In the genomic region with DNA sequence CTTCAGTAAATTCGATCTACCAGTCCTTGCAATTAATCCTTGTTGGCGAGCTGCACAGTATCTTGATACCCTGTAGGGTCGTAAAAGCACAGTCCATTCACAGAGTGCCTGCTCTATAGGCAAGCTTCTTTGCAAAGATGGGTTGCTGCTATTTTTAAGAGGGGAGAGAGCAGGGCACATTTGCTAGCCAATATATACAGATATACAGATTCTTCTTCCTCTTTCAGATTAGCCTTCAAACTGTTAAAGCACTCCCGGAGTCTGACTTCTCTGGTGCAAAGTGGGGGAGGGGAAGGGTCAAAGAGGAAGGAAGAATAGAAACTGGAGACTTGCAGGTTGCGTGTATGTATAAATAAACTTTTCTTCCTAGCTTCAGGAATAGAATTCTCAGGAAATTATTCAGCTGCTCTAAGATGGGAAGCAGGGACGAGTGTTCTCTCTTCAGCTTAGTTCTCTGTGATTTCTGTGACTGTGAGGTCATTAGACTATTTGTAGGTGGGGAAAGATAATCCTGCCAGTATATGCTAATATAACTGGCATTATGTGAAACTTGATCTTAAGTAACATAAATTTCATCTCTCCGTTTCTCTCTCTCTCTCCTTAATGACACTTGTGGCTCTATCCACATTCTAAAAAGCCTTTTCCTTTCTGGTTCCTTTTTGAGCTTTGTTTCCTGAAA, we compare ENCODE assay signal across 9 cellular contexts. TPM values are rescaled to one million over a fixed set of nuclear protein-coding genes. Genes with fewer than 3 reads are reported as not detected.
DNase-seq lines count a peak whose midpoint lies in the region; ATAC-seq and TF ChIP-seq lines count a peak whose summit lies in the region.
"Had no signal": no experiment of that assay in that cellular context is flagged by ENCODE, and none has a peak within 500 bp of the region (broad histone marks: within the 10 kb centered on the region; RNA-seq: fewer than 3 reads in every experiment).

A gene with protein sequence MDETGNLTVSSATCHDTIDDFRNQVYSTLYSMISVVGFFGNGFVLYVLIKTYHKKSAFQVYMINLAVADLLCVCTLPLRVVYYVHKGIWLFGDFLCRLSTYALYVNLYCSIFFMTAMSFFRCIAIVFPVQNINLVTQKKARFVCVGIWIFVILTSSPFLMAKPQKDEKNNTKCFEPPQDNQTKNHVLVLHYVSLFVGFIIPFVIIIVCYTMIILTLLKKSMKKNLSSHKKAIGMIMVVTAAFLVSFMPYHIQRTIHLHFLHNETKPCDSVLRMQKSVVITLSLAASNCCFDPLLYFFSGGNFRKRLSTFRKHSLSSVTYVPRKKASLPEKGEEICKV (minus strand): TSS at position 242 of the 679 bp plus-strand sequence. CDS start 53,865 bp downstream, outside the sequence.

- DNase-seq in CD4-positive, CD25-positive, alpha-beta regulatory T cell = no peak
- DNase-seq in dorsolateral prefrontal cortex (no peak), T-helper 9 cell (no peak), NCI-H526 (lab: John Stamatoyannopoulos, UW) (no peak), cortex of kidney (lab: John Stamatoyannopoulos, UW) (no peak)
- DNase-seq in central memory CD4-positive, alpha-beta T cell = no peak

- no peak within 1 kb of the TSS for H3K27ac ChIP-seq in CD4-positive, CD25-positive, alpha-beta regulatory T cell (ENCODE audit: insufficient read depth, low read length, poor library complexity, severe bottlenecking)
- peak within 1 kb of the TSS in 2 of 59 donors; percentile 3 to 30 for H3K27ac ChIP-seq in dorsolateral prefrontal cortex

- peak within 1 kb of the TSS; percentile 52 to 97 (median 77) for H3K27ac Mint-ChIP-seq in CD4-positive, CD25-positive, alpha-beta regulatory T cell
- peak within 1 kb of the TSS; percentile 78 to 86 (median 83) for H3K27ac Mint-ChIP-seq in IgD-negative memory B cell

- no peaks in the 10 kb centered on the region for H3K9me3 ChIP-seq in CD4-positive, CD25-positive, alpha-beta regulatory T cell (ENCODE audit: control insufficient read depth in 2 of 2, low read length in 2 of 2)

- no peaks in the 10 kb centered on the region for H3K27me3 ChIP-seq in CD4-positive, CD25-positive, alpha-beta regulatory T cell (ENCODE audit: control insufficient read depth, insufficient read depth, low read length)
- peaks cover 0 to 74% (median 17%) of the 10 kb centered on the region in 45 donors for H3K27me3 ChIP-seq in dorsolateral prefrontal cortex

- peak in 1 of 2 donors; percentile 39 for ATAC-seq in CD4-positive, CD25-positive, alpha-beta regulatory T cell (ENCODE audit: low read depth in 2 of 2)
- ATAC-seq in GM19455 (IDR thresholded peaks at IDR 0.05; ENCODE audit: unreplicated experiment) = peak; percentile 53

- H3K9me3 Mint-ChIP-seq in CD4-positive, CD25-positive, alpha-beta regulatory T cell = no peaks in the 10 kb centered on the region
- H3K9me3 Mint-ChIP-seq in IgD-negative memory B cell = no peaks in the 10 kb centered on the region

- H3K4me1 Mint-ChIP-seq in CD4-positive, CD25-positive, alpha-beta regulatory T cell = peaks cover 0 to 49% (median 28%) of the 10 kb centered on the region in 4 donors
- H3K4me1 Mint-ChIP-seq in IgD-negative memory B cell = peaks cover 45 to 57% (median 55%) of the 10 kb centered on the region in 3 donors

- H3K36me3 ChIP-seq in CD4-positive, CD25-positive, alpha-beta regulatory T cell (ENCODE audit: control insufficient read depth, insufficient read depth, low read length) = no peaks in the 10 kb centered on the region

- no peaks in the 10 kb centered on the region for H3K27me3 Mint-ChIP-seq in CD4-positive, CD25-positive, alpha-beta regulatory T cell
- H3K27me3 Mint-ChIP-seq in IgD-negative memory B cell = no peaks in the 10 kb centered on the region

- peaks cover 5% of the 10 kb centered on the region for H3K4me1 ChIP-seq in CD4-positive, CD25-positive, alpha-beta regulatory T cell (ENCODE audit: control insufficient read depth, insufficient read depth, low read length, poor library complexity, severe bottlenecking)

- intact Hi-C loops in dorsolateral prefrontal cortex (cut with DNase I) = no loop called here

- peak within 1 kb of the TSS; percentile 60 to 81 (median 74) for H3K4me3 Mint-ChIP-seq in CD4-positive, CD25-positive, alpha-beta regulatory T cell
- H3K4me3 Mint-ChIP-seq in IgD-negative memory B cell = peak within 1 kb of the TSS; percentile 86 to 97 (median 94)

- H3K4me3 ChIP-seq in CD4-positive, CD25-positive, alpha-beta regulatory T cell (ENCODE audit: low read depth, low read length) = peak within 1 kb of the TSS; percentile 69
- H3K4me3 ChIP-seq in dorsolateral prefrontal cortex = peak within 1 kb of the TSS in 32 of 59 donors; percentile 0 to 45 (median 26)

- H3K36me3 Mint-ChIP-seq in CD4-positive, CD25-positive, alpha-beta regulatory T cell = no peaks in the 10 kb centered on the region
- no peaks in the 10 kb centered on the region for H3K36me3 Mint-ChIP-seq in IgD-negative memory B cell

- TF ChIP-seq CTCF in dorsolateral prefrontal cortex (IDR thresholded peaks at IDR 0.05 in 54 of 56, conservative IDR thresholded peaks at IDR 0.05 in 2 of 56; ENCODE audit: low read depth in 1 of 56, partially characterized antibody in 56 of 56) = no peak

RNA-seq across cellular contexts. Expression of the gene that starts here (rescaled TPM):
- total RNA-seq in CD4-positive, CD25-positive, alpha-beta regulatory T cell = 7.2 TPM
- polyA plus RNA-seq in CD4-positive, CD25-positive, alpha-beta regulatory T cell = 1 to 10 TPM; 3.0 to 5.4 (median 3.2) TPM
- 63.8 TPM for polyA plus RNA-seq in IgD-negative memory B cell
- 1 to 10 TPM in 45 of 120 experiments, under 1 TPM in 75; 0.27 to 2.1 (median 0.88) TPM for total RNA-seq in dorsolateral prefrontal cortex
- polyA plus RNA-seq: neural cell had no signal

Comparison
In these comparisons a context has a peak if more than half of its experiments do, and no peak if none do; other contexts are left out.
1. RNA of the gene that starts here (polyA plus RNA-seq): 63.8 TPM in IgD-negative memory B cell (single experiment); 3.0 to 5.4 TPM in CD4-positive, CD25-positive, alpha-beta regulatory T cell; every median in the first group is over 10 times any median in the second.